Comparison of ENCODE assay signal across 8 cellular contexts in genomic region chr15:101200181-101200580, GRCh38. TPM values are rescaled to one million over a fixed set of nuclear protein-coding genes. Genes with fewer than 3 reads are reported as not detected.
DNase-seq lines count a peak whose midpoint lies in the region; ATAC-seq and TF ChIP-seq lines count a peak whose summit lies in the region.

No MANE protein-coding gene starts in this region.

- ATAC-seq in activated T-cell treated with anti-CD3 and anti-CD28 coated beads, Interleukin-2, amount 50 U/mL, for 72 hours (replicated peaks in 1 of 2): no peak
- ATAC-seq in left lung: no peak

- peak overlapping the region; percentile 91 for H3K27ac Mint-ChIP-seq in activated T-cell treated with anti-CD3 and anti-CD28 coated beads, Interleukin-2, amount 50 U/mL, for 72 hours
- H3K27ac Mint-ChIP-seq in activated CD4-positive, alpha-beta memory T cell treated with anti-CD3 and anti-CD28 coated beads for 36 hours: peak overlapping the region; percentile 89

- no peaks in the 10 kb centered on the region for H3K27me3 ChIP-seq in left lung
- H3K27me3 ChIP-seq in testis: no peaks in the 10 kb centered on the region

- no peak overlapping the region for H3K4me3 ChIP-seq in left lung
- no peak overlapping the region for H3K4me3 ChIP-seq in testis
- no peak overlapping the region for H3K4me3 ChIP-seq in lower leg skin (ENCODE audit: low read depth, poor library complexity, severe bottlenecking)

- POLR2A ChIA-PET in activated CD4-positive, alpha-beta memory T cell treated with anti-CD3 and anti-CD28 coated beads for 36 hours (lab: Charles Lee): interaction anchor here (0.8 kb wide), 1 partner anchor 12 kb away, joined by 4 read pairs; no protein-coding TSS in a partner anchor

- H3K9me3 ChIP-seq in left lung: no peaks in the 10 kb centered on the region
- no peaks in the 10 kb centered on the region for H3K9me3 ChIP-seq in testis

- no peaks in the 10 kb centered on the region for H3K9me3 Mint-ChIP-seq in activated T-cell treated with anti-CD3 and anti-CD28 coated beads, Interleukin-2, amount 50 U/mL, for 72 hours
- no peaks in the 10 kb centered on the region for H3K9me3 Mint-ChIP-seq in activated CD4-positive, alpha-beta memory T cell treated with anti-CD3 and anti-CD28 coated beads for 36 hours

- H3K27me3 Mint-ChIP-seq in activated T-cell treated with anti-CD3 and anti-CD28 coated beads, Interleukin-2, amount 50 U/mL, for 72 hours (ENCODE audit: low read depth): no peaks in the 10 kb centered on the region
- H3K27me3 Mint-ChIP-seq in activated CD4-positive, alpha-beta memory T cell treated with anti-CD3 and anti-CD28 coated beads for 36 hours: no peaks in the 10 kb centered on the region

- H3K4me1 Mint-ChIP-seq in activated T-cell treated with anti-CD3 and anti-CD28 coated beads, Interleukin-2, amount 50 U/mL, for 72 hours (ENCODE audit: low read depth): peaks cover 94% of the 10 kb centered on the region
- peaks cover 84% of the 10 kb centered on the region for H3K4me1 Mint-ChIP-seq in activated CD4-positive, alpha-beta memory T cell treated with anti-CD3 and anti-CD28 coated beads for 36 hours (ENCODE audit: low read depth)

- H3K36me3 ChIP-seq in left lung (no peaks in the 10 kb centered on the region), testis (ENCODE audit: low read depth, missing control alignments) (no peaks in the 10 kb centered on the region)

- peak overlapping the region; percentile 78 to 80 for H3K4me3 Mint-ChIP-seq in activated T-cell treated with anti-CD3 and anti-CD28 coated beads, Interleukin-2, amount 50 U/mL, for 72 hours
- H3K4me3 Mint-ChIP-seq in activated CD4-positive, alpha-beta memory T cell treated with anti-CD3 and anti-CD28 coated beads for 36 hours: peak overlapping the region; percentile 6

- H3K27ac ChIP-seq in left lung: peak overlapping the region; percentile 60 to 83
- H3K27ac ChIP-seq in testis: peak overlapping the region; percentile 45 to 87

- WGBS in testis, 2 donors: 67 to 70% methylated on average over 9 of the region's 9 CpGs
- WGBS in lower leg skin, 2 donors: 44 to 49% methylated on average over 9 of the region's 9 CpGs

- TF ChIP-seq POLR2A in testis (IDR thresholded peaks at IDR 0.05) (no peak), lower leg skin (IDR thresholded peaks at IDR 0.05) (no peak)

- CTCF ChIA-PET in activated CD4-positive, alpha-beta memory T cell treated with anti-CD3 and anti-CD28 coated beads for 36 hours (lab: Charles Lee): no interaction called here

- TF ChIP-seq CTCF in left lung (IDR thresholded peaks at IDR 0.05) (no peak), testis (IDR thresholded peaks at IDR 0.05) (no peak), lower leg skin (IDR thresholded peaks at IDR 0.05) (no peak)

- H3K4me1 ChIP-seq in left lung: peaks cover 44 to 94% of the 10 kb centered on the region in 2 donors
- H3K4me1 ChIP-seq in testis: peaks cover 53% of the 10 kb centered on the region

- peaks cover 5 to 9% of the 10 kb centered on the region in 2 donors for H3K36me3 Mint-ChIP-seq in activated T-cell treated with anti-CD3 and anti-CD28 coated beads, Interleukin-2, amount 50 U/mL, for 72 hours (ENCODE audit: insufficient read depth in 2 of 2)
- H3K36me3 Mint-ChIP-seq in activated CD4-positive, alpha-beta memory T cell treated with anti-CD3 and anti-CD28 coated beads for 36 hours: peaks cover 2% of the 10 kb centered on the region

- intact Hi-C loops in activated CD4-positive, alpha-beta memory T cell treated with anti-CD3 and anti-CD28 coated beads for 36 hours (cut with micrococcal nuclease): loop anchor here (5.0 to 10.0 kb wide), 2 partner anchors 858 to 1375 kb away; partner anchors contain the start of gene ADAMTS17
- intact Hi-C loops in left lung (cut with DNase I): no loop called here
- intact Hi-C loops in testis (cut with DNase I; ENCODE audit: low total_unique reads): no loop called here
- intact Hi-C loops in lower leg skin (cut with DNase I; ENCODE audit: low total_unique reads): no loop called here

- DNase-seq in activated T-cell treated with anti-CD3 and anti-CD28 coated beads, Interleukin-2, amount 50 U/mL, for 72 hours: no peak
- DNase-seq in activated T-cell treated with anti-CD3 and anti-CD28 coated beads, Interleukin-2, amount 50 U/mL, for 1 hour: no peak
- DNase-seq in activated CD4-positive, alpha-beta memory T cell treated with anti-CD3 and anti-CD28 coated beads for 36 hours: no peak
- DNase-seq in left lung: no peak
- no peak for DNase-seq in testis
- no peak for DNase-seq in stimulated activated CD4-positive, alpha-beta T cell treated with anti-CD3 and anti-CD28 coated beads, Interleukin-12 subunit alpha, Interleukin-12 subunit beta, amount 100 ng/mL, for 4 hours
- DNase-seq in stimulated activated CD4-positive, alpha-beta T cell treated with anti-CD3 and anti-CD28 coated beads, Interleukin-1b, Interleukin-23, amount 100 ng/mL, for 48 hours: no peak
- DNase-seq in lower leg skin (ENCODE audit: low spot score in 2 of 2): no peak

RNA-seq across cellular contexts. Expression of gene CHSY1, which starts 51.7 kb away (rescaled TPM):
- 10 to 100 TPM; 26.4 to 31.1 TPM for total RNA-seq in activated T-cell treated with anti-CD3 and anti-CD28 coated beads, Interleukin-2, amount 50 U/mL, for 72 hours
- 10 to 100 TPM; 34.8 to 36.3 TPM for total RNA-seq in activated CD4-positive, alpha-beta memory T cell treated with anti-CD3 and anti-CD28 coated beads for 36 hours
- total RNA-seq in left lung (10 to 100 TPM; 33.3 to 34.6 TPM), testis (10 to 100 TPM; 31.1 to 36.1 TPM), lower leg skin (10 to 100 TPM; 23.7 to 32.8 (median 29.9) TPM)
- 20.0 TPM for polyA plus RNA-seq in testis (ENCODE audit: insufficient read depth, low read depth, low replicate concordance)
